ENCODE assay signal across 8 cellular contexts in the genomic region with DNA sequence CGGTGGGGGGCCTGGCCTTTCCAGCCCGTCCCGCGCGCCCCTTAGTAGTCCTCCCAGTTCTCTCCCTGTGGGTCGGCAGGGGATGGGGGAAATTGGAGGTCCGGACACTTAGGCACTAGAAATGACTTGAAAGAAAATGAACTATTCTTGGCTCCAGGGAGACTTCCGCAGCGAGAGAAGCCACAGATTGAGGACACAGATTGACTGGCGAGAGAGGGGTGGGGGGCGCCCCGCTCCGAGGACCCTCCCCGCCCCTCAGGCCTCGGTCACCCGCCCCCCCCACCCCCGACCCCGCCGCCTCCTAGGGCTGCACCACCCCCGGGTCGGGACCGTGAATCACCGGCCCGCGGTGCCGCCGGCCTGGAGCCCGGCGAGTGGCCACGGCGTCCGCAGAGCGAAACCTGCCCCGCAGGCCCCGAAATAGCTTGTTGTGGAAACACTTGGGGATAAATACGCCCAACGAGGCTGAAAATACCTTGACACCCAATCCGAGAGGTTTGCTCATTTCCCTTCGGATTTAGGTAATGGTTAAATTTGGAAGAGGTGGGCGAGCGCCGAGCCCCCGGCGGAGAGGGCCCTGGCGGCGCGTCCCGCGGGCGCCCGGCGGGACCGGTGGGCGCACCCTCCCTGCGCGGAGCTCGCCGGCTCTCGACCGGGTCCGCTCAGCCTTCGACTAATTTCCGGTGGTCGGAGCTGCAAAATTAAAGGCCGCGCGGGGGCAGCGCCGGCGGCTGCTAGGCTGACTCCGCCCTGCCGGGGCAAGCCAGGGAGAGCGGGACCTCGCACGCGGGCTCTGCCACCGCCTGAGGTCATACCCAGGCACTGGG. TPM values are rescaled to one million over a fixed set of nuclear protein-coding genes. Genes with fewer than 3 reads are reported as not detected.
DNase-seq lines count a peak whose midpoint lies in the region; ATAC-seq and TF ChIP-seq lines count a peak whose summit lies in the region.

GFI1 (minus strand) TSS at position 675 of the 827 bp plus-strand sequence. CDS start 3,438 bp downstream, outside the sequence.

- H3K4me3 ChIP-seq in ascending aorta, result peak within 1 kb of the TSS; percentile 56 to 60

- H3K36me3 ChIP-seq in ascending aorta, result no peaks in the 10 kb centered on the region

- H3K27me3 ChIP-seq in ascending aorta, result peaks cover 34% of the 10 kb centered on the region

- peak; percentile 26 for ATAC-seq in GM18520 (IDR thresholded peaks at IDR 0.05; ENCODE audit: unreplicated experiment)
- peak; percentile 18 for ATAC-seq in HG03066 (IDR thresholded peaks at IDR 0.05; ENCODE audit: low read depth, unreplicated experiment)

- intact Hi-C loops in ascending aorta (cut with DNase I), result no loop called here

- no peaks in the 10 kb centered on the region for H3K9me3 ChIP-seq in ascending aorta

- H3K4me1 ChIP-seq in ascending aorta, result peaks cover 16 to 44% of the 10 kb centered on the region in 2 donors

- H3K27ac ChIP-seq in 22Rv1, result peak within 1 kb of the TSS; percentile 57
- no peak within 1 kb of the TSS for H3K27ac ChIP-seq in ascending aorta

- TF ChIP-seq CTCF in 22Rv1 (IDR thresholded peaks at IDR 0.05) (no peak), ascending aorta (IDR thresholded peaks at IDR 0.05) (no peak)

- DNase-seq in SKM-1 treated with dmso at 0.1 percent for 144 hours (lab: John Stamatoyannopoulos, UW; ENCODE audit: unreplicated experiment), result peak; percentile 74
- peak in 1 of 2 donors; percentile 65 for DNase-seq in ascending aorta (ENCODE audit: low spot score in 2 of 2)
- DNase-seq in kidney tubule cell (ENCODE audit: low spot score), result peak; percentile 20
- peak in 2 of 3 experiments; percentile 43 to 56 for DNase-seq in stimulated activated CD4-positive, alpha-beta T cell treated with anti-CD3 and anti-CD28 coated beads, TNF-alpha, amount 100 ng/mL, for 4 hours (ENCODE audit: low read depth in 3 of 3)
- no peak for DNase-seq in superior temporal gyrus (ENCODE audit: extremely low spot score)

RNA-seq across cellular contexts. Expression of gene GFI1, which starts in this region (rescaled TPM):
- not detected for total RNA-seq in ascending aorta
